8 cellular contexts compared by ENCODE assay signal in genomic region chr7:102431617-102432298, GRCh38. TPM values are rescaled to one million over a fixed set of nuclear protein-coding genes. Genes with fewer than 3 reads are reported as not detected.
DNase-seq lines count a peak whose midpoint lies in the region; ATAC-seq and TF ChIP-seq lines count a peak whose summit lies in the region.

No MANE protein-coding gene starts in this region.

- no peaks in the 10 kb centered on the region for H3K27me3 ChIP-seq in foreskin keratinocyte

- no peaks in the 10 kb centered on the region for H3K4me1 ChIP-seq in foreskin keratinocyte

- peak; percentile 53 for DNase-seq in NCI-H82 (lab: John Stamatoyannopoulos, UW)
- no peak for DNase-seq in NCI-H82 treated with DMSO at 0.1 percent for 48 hours (lab: John Stamatoyannopoulos, UW; ENCODE audit: unreplicated experiment)
- DNase-seq in NCI-H2171 (lab: John Stamatoyannopoulos, UW): peak; percentile 40
- DNase-seq in activated T-cell treated with anti-CD3 and anti-CD28 coated beads for 24 hours (ENCODE audit: low read depth): peak; percentile 34
- DNase-seq in foreskin keratinocyte: peak in 1 of 2 donors; percentile 39
- peak; percentile 47 for DNase-seq in stimulated activated CD4-positive, alpha-beta T cell treated with anti-CD3 and anti-CD28 coated beads, Interleukin-2, amount 100 ng/mL, for 4 hours (ENCODE audit: low read depth)
- DNase-seq in NCI-H2227 treated with DMSO at 0.1 percent for 48 hours (lab: John Stamatoyannopoulos, UW): no peak

- no peak for TF ChIP-seq CTCF in foreskin keratinocyte (conservative IDR thresholded peaks at IDR 0.05)

- ATAC-seq in foreskin keratinocyte (peak; percentile 18), GM19463 (IDR thresholded peaks at IDR 0.05; ENCODE audit: unreplicated experiment) (no peak)

- no peak overlapping the region for H3K27ac ChIP-seq in foreskin keratinocyte

RNA-seq across cellular contexts. Expression of gene ORAI2, which starts 1.6 kb away (rescaled TPM):
- 5.6 and 7.5 TPM in 2 replicates for total RNA-seq in foreskin keratinocyte
- polyA plus RNA-seq in foreskin keratinocyte: 3.1 and 3.8 TPM in 2 replicates

RNA-seq across cellular contexts. Expression of gene ALKBH4, which starts 32.9 kb away (rescaled TPM):
- 9.6 and 9.9 TPM in 2 replicates for total RNA-seq in foreskin keratinocyte
- polyA plus RNA-seq in foreskin keratinocyte: 11.8 and 12.2 TPM in 2 replicates

RNA-seq across cellular contexts. Expression of gene LRWD1, which starts 33.0 kb away (rescaled TPM):
- total RNA-seq in foreskin keratinocyte: 23.3 and 25.0 TPM in 2 replicates
- 22.1 and 24.7 TPM in 2 replicates for polyA plus RNA-seq in foreskin keratinocyte

RNA-seq across cellular contexts. Expression of gene PRKRIP1, which starts 35.6 kb away (rescaled TPM):
- 14.2 and 14.5 TPM in 2 replicates for total RNA-seq in foreskin keratinocyte
- polyA plus RNA-seq in foreskin keratinocyte: 18.5 and 18.8 TPM in 2 replicates

RNA-seq across cellular contexts. Expression of gene POLR2J, which starts 47.0 kb away (rescaled TPM):
- total RNA-seq in foreskin keratinocyte: 69.9 and 80.2 TPM in 2 replicates
- 114 and 126 TPM in 2 replicates for polyA plus RNA-seq in foreskin keratinocyte

Comparison
In these comparisons a context has a peak if more than half of its experiments do, and no peak if none do; other contexts are left out.
1. DNase-seq: peak in NCI-H82 (single experiment), NCI-H2171 (single experiment), activated T-cell treated with anti-CD3 and anti-CD28 coated beads for 24 hours (single experiment) and stimulated activated CD4-positive, alpha-beta T cell treated with anti-CD3 and anti-CD28 coated beads, Interleukin-2, amount 100 ng/mL, for 4 hours (single experiment); none in NCI-H82 treated with DMSO at 0.1 percent for 48 hours (single experiment) and NCI-H2227 treated with DMSO at 0.1 percent for 48 hours (single experiment).